ENCODE assay signal across 8 cellular contexts in genomic region chr4:42568610-42569207, GRCh38.
A peak's percentile ranks its signal among the peaks of the same experiment; 100 is the strongest.
DNase-seq lines count a peak whose midpoint lies in the region; ATAC-seq, FAIRE-seq and TF ChIP-seq lines count a peak whose summit lies in the region.

No MANE protein-coding gene starts in this region.

- POLR2A ChIA-PET in GM12878 (lab: Charles Lee), result interaction anchor here (0.6 to 0.9 kb wide), 4 partner anchors 13 to 199 kb away, joined by 3 to 4 read pairs (median 4); no protein-coding TSS in a partner anchor

- no peaks in the 10 kb centered on the region for H3K27me3 ChIP-seq in GM12878 (replicated peaks in 1 of 2; ENCODE audit: control insufficient read depth in 2 of 2, insufficient read depth in 2 of 2, low read length in 1 of 2)

- DNase-seq in NCI-H1694 (lab: John Stamatoyannopoulos, UW) (peak; percentile 60), T-helper 22 cell (ENCODE audit: low read depth) (peak; percentile 14), GM12878 (ENCODE audit: low read depth, low spot score) (peak; percentile 25), iPS DF 4.7 (ENCODE audit: extremely low read depth, low spot score) (peak; percentile 41)
- peak; percentile 51 for DNase-seq in stimulated activated CD4-positive, alpha-beta T cell treated with anti-CD3 and anti-CD28 coated beads, Interleukin-12 subunit alpha, Interleukin-12 subunit beta, amount 100 ng/mL, for 4 hours

- no peaks in the 10 kb centered on the region for H3K9me3 ChIP-seq in GM12878 (replicated peaks; ENCODE audit: control insufficient read depth, insufficient read depth, low read length)

- no peaks in the 10 kb centered on the region for H3K4me1 ChIP-seq in GM12878 (ENCODE audit: control insufficient read depth, insufficient read depth, low read length)

- H2AFZ ChIP-seq in GM12878 (ENCODE audit: control insufficient read depth, low read depth, low read length), result no peak overlapping the region

- RAD21 ChIA-PET in GM12878 (lab: Charles Lee; ENCODE audit: unreplicated experiment), result interaction anchor here (0.6 to 4.2 kb wide), 45 partner anchors 9 to 296 kb away, joined by 3 to 54 read pairs (median 5); partner anchors contain the start of gene ATP8A1

- CTCF ChIA-PET in GM12878 (lab: Yijun Ruan, JAX), result interaction anchor here (0.6 to 5.2 kb wide), 80 partner anchors 8 to 443 kb away, joined by 3 to 90 read pairs (median 4); partner anchors contain the start of gene ATP8A1

- H4K20me1 ChIP-seq in GM12878 (ENCODE audit: control insufficient read depth, insufficient read depth), result no peaks in the 10 kb centered on the region

- no peak overlapping the region for H3K4me3 ChIP-seq in GM12878

- peak; percentile 27 for FAIRE-seq in GM12878 (lab: Jason Lieb, UNC)

- H3K79me2 ChIP-seq in GM12878 (ENCODE audit: control insufficient read depth, insufficient read depth, low read length), result no peaks in the 10 kb centered on the region

- ATAC-seq in GM18499 (IDR thresholded peaks at IDR 0.05; ENCODE audit: insufficient read depth, unreplicated experiment), result peak; percentile 95
- peak; percentile 94 for ATAC-seq in HG02884 (IDR thresholded peaks at IDR 0.05; ENCODE audit: unreplicated experiment)
- peak; percentile 96 for ATAC-seq in GM12878

- no peak for TF ChIP-seq POLR2A in GM12878 (IDR thresholded peaks at IDR 0.05; ENCODE audit: low read depth, low read length)

- H3K36me3 ChIP-seq in GM12878 (ENCODE audit: control insufficient read depth in 2 of 2, insufficient read depth in 2 of 2, low read length in 1 of 2), result peaks cover 5 to 22% of the 10 kb centered on the region in 2 experiments

- in situ Hi-C loops in GM12878 (cut with MboI), result no loop called here

- H3K27ac ChIP-seq in 22Rv1, result no peak overlapping the region
- no peak overlapping the region for H3K27ac ChIP-seq in GM12878 (ENCODE audit: control insufficient read depth, insufficient read depth)

- no peak overlapping the region for H3K9ac ChIP-seq in GM12878 (ENCODE audit: control insufficient read depth, insufficient read depth, low read length)

- no peak overlapping the region for H3K4me2 ChIP-seq in GM12878 (ENCODE audit: control insufficient read depth, insufficient read depth)

- BruUV-seq in GM12878 (replicated peaks; lab: Mats Ljungman, UMichigan), result no TSS peak

- WGBS in GM12878 (ENCODE audit: insufficient coverage, insufficient replicate concordance, low lambda C conversion rate, missing lambda C conversion rate), result 1% methylated on average over 4 of the region's 4 CpGs

- TF ChIP-seq EP300 in GM12878 (IDR thresholded peaks at IDR 0.05; ENCODE audit: borderline replicate concordance in 1 of 2, control insufficient read depth in 1 of 2, low read depth in 2 of 2, low read length in 2 of 2), result no peak

- TF ChIP-seq RAD21 in GM12878 (IDR thresholded peaks at IDR 0.05; ENCODE audit: insufficient read depth, low read depth, low read length), result peak; percentile 94

- TF ChIP-seq CTCF in 22Rv1 (IDR thresholded peaks at IDR 0.05), result peak; percentile 81
- peak; percentile 59 to 73 (median 65) for TF ChIP-seq CTCF in GM12878 (IDR thresholded peaks at IDR 0.05 in 2 of 3, conservative IDR thresholded peaks at IDR 0.05 in 1 of 3; ENCODE audit: control insufficient read depth in 2 of 3, extremely low read depth in 1 of 3, insufficient read depth in 1 of 3, low read depth in 3 of 3, low read length in 3 of 3)

- SMC1A ChIA-PET in GM12878 (lab: Charles Lee; ENCODE audit: uncharacterized antibody, unreplicated experiment), result interaction anchor here (0.5 to 3.2 kb wide), 51 partner anchors 9 to 684 kb away, joined by 3 to 54 read pairs (median 4); partner anchors contain the start of gene ATP8A1

- intact Hi-C loops in GM12878 (cut with micrococcal nuclease; ENCODE audit: unreplicated experiment), result loop anchor here (1.0 to 2.0 kb wide), 5 partner anchors 88 to 297 kb away; partner anchors contain the start of gene ATP8A1

TF ChIP-seq in GM12878, 131 proteins besides CTCF, POLR2A, EP300 and RAD21:
- peak; percentile 86 for TF ChIP-seq SMC3 (IDR thresholded peaks at IDR 0.05; ENCODE audit: borderline replicate concordance, low read length)
- TF ChIP-seq FOXM1 (IDR thresholded peaks at IDR 0.05; ENCODE audit: low read depth, low read length), result 0 out of 2 replicates have a peak, but pooled peaks have one; percentile 30
- TF ChIP-seq YY1 (IDR thresholded peaks at IDR 0.05; ENCODE audit: low read depth, low read length), result peak; percentile 54; the same call in 1 of the 2 replicates
- TF ChIP-seq SKIL (IDR thresholded peaks at IDR 0.05; ENCODE audit: low read depth, poor library complexity, severe bottlenecking), result peak; percentile 16
- no peak for TF ChIP-seq IRF5 (IDR thresholded peaks at IDR 0.05; ENCODE audit: borderline replicate concordance)
